In genomic region chr16:19294156-19294649, GRCh38 we compare ENCODE assay signal across 9 cellular contexts. TPM values are rescaled to one million over a fixed set of nuclear protein-coding genes. Genes with fewer than 3 reads are reported as not detected.
DNase-seq lines count a peak whose midpoint lies in the region; ATAC-seq and TF ChIP-seq lines count a peak whose summit lies in the region.
"Had no signal": no experiment of that assay in that cellular context is flagged by ENCODE, and none has a peak within 500 bp of the region (broad histone marks: within the 10 kb centered on the region; RNA-seq: fewer than 3 reads in every experiment).

No MANE protein-coding gene starts in this region.

- no peak overlapping the region for H3K4me3 ChIP-seq in mammary epithelial cell (replicated peaks in 1 of 3; ENCODE audit: insufficient read depth in 1 of 3, low read depth in 2 of 3, low read length in 3 of 3)

- H3K79me2 ChIP-seq in mammary epithelial cell (ENCODE audit: insufficient read depth, low read length) = no peaks in the 10 kb centered on the region

- no peak overlapping the region for H3K4me2 ChIP-seq in mammary epithelial cell (ENCODE audit: insufficient read depth, low read depth, low read length)

- H3K36me3 ChIP-seq in mammary epithelial cell (ENCODE audit: insufficient read depth, low read length) = no peaks in the 10 kb centered on the region

- CTCF ChIA-PET in mammary epithelial cell (lab: Charles Lee; ENCODE audit: low non-redundant PET) = no interaction called here

- H3K4me1 ChIP-seq in mammary epithelial cell (ENCODE audit: insufficient read depth, low read length) = no peaks in the 10 kb centered on the region

- H2AFZ ChIP-seq in mammary epithelial cell (ENCODE audit: low read depth, low read length) = no peak overlapping the region

- dilution Hi-C loops in mammary epithelial cell (cut with HindIII; ENCODE audit: low sequenced_read_pairs) = no loop called here

- intact Hi-C loops in mammary epithelial cell (cut with micrococcal nuclease) = no loop called here

- 50% methylated on average over 4 of the region's 5 CpGs for WGBS in mammary epithelial cell (ENCODE audit: low coverage, missing lambda C conversion rate)

- peaks cover under 1% of the 10 kb centered on the region for H3K27me3 ChIP-seq in mammary epithelial cell (ENCODE audit: insufficient read depth, low read length)

- no peak overlapping the region for H3K27ac ChIP-seq in mammary epithelial cell (ENCODE audit: insufficient read depth, low read depth, low read length)

- no peak for TF ChIP-seq CTCF in mammary epithelial cell (conservative IDR thresholded peaks at IDR 0.05 in 1 of 2, IDR thresholded peaks at IDR 0.05 in 1 of 2; ENCODE audit: extremely low read depth in 1 of 2, insufficient read depth in 1 of 2, low read depth in 1 of 2, low read length in 2 of 2)

- in situ Hi-C loops in mammary epithelial cell (cut with MboI; ENCODE audit: low sequenced_read_pairs in 2 of 2) = no loop called here

- DNase-seq in MV-4-11 (lab: John Stamatoyannopoulos, UW) (peak; percentile 99), fibroblast of gingiva (ENCODE audit: low read depth) (peak; percentile 6), LoVo (ENCODE audit: low spot score) (no peak), NCI-H2029 (lab: John Stamatoyannopoulos, UW) (no peak), mammary epithelial cell (no peak)
- peak; percentile 42 for DNase-seq in stimulated activated CD4-positive, alpha-beta T cell treated with anti-CD3 and anti-CD28 coated beads, Interleukin-4, amount 100 ng/mL, for 1 hour

- H3K9ac ChIP-seq in mammary epithelial cell (ENCODE audit: insufficient read depth, low read length) = no peak overlapping the region

- no TSS peak for BruUV-seq in mammary epithelial cell (replicated peaks; lab: Mats Ljungman, UMichigan)

- H3K9me3 ChIP-seq in mammary epithelial cell (replicated peaks; ENCODE audit: insufficient read depth, low read length) = no peaks in the 10 kb centered on the region

- H4K20me1 ChIP-seq in mammary epithelial cell (ENCODE audit: insufficient read depth, low read length) = no peaks in the 10 kb centered on the region

- ATAC-seq in GM18499 (IDR thresholded peaks at IDR 0.05; ENCODE audit: insufficient read depth, unreplicated experiment) (peak; percentile 56), GM21526 (IDR thresholded peaks at IDR 0.05; ENCODE audit: low FRiP score, unreplicated experiment) (peak; percentile 71)

RNA-seq across cellular contexts. Expression of gene CLEC19A, which starts 8.7 kb away (rescaled TPM):
- total RNA-seq in mammary epithelial cell = under 1 TPM in 1 of 2 donors, not detected in 1; under 0.01 TPM
- polyA plus RNA-seq in mammary epithelial cell = not detected
- not detected for polyA minus RNA-seq in mammary epithelial cell
- total RNA-seq: skeletal muscle tissue had no signal

Comparison
In these comparisons a context has a peak if more than half of its experiments do, and no peak if none do; other contexts are left out.
1. DNase-seq: peak in MV-4-11 (single experiment), fibroblast of gingiva (single experiment) and stimulated activated CD4-positive, alpha-beta T cell treated with anti-CD3 and anti-CD28 coated beads, Interleukin-4, amount 100 ng/mL, for 1 hour (single experiment); none in LoVo (single experiment), NCI-H2029 (single experiment) and mammary epithelial cell (single experiment).